1 cellular context compared by ENCODE assay signal in the genomic region with DNA sequence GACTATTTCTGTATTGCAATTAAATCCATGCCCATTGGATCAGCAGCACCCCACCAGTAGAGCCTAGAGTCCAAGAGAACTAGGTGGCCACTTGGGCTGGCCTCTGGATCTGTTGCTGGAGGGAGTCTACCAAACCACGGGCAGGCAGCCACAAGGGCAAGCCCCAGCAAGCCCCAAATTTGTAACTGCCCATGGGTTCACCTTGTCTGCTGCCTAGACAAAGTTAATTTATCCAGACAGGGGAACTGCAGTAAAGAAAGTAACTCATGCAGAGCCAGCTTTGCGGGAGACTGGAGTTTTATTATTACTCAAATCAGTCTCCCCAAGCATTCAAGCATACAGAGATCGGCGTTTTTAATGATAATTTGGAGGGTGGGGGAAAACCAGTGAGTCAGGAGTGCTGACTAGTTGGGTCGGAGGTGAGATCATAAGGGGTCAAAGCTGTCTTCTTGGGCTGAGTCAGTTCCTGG.
TF ChIP-seq lines count a peak whose summit lies in the region.

No MANE protein-coding gene starts in this region.

TF ChIP-seq in HepG2, 621 proteins besides CTCF, POLR2A, EP300 and RAD21 (continued from another document):
- TF ChIP-seq CSRNP2 (CRISPR knock-in tag; conservative IDR thresholded peaks at IDR 0.05; ENCODE audit: low read depth): no peak
- TF ChIP-seq AKAP8 (CRISPR knock-in tag; IDR thresholded peaks at IDR 0.05): no peak
- no peak for TF ChIP-seq SP4 (CRISPR knock-in tag; IDR thresholded peaks at IDR 0.05)
- no peak for TF ChIP-seq ZNF558 (CRISPR knock-in tag; IDR thresholded peaks at IDR 0.05; ENCODE audit: borderline replicate concordance)
- no peak for TF ChIP-seq MED1 (CRISPR knock-in tag; IDR thresholded peaks at IDR 0.05)
